In the genomic region with DNA sequence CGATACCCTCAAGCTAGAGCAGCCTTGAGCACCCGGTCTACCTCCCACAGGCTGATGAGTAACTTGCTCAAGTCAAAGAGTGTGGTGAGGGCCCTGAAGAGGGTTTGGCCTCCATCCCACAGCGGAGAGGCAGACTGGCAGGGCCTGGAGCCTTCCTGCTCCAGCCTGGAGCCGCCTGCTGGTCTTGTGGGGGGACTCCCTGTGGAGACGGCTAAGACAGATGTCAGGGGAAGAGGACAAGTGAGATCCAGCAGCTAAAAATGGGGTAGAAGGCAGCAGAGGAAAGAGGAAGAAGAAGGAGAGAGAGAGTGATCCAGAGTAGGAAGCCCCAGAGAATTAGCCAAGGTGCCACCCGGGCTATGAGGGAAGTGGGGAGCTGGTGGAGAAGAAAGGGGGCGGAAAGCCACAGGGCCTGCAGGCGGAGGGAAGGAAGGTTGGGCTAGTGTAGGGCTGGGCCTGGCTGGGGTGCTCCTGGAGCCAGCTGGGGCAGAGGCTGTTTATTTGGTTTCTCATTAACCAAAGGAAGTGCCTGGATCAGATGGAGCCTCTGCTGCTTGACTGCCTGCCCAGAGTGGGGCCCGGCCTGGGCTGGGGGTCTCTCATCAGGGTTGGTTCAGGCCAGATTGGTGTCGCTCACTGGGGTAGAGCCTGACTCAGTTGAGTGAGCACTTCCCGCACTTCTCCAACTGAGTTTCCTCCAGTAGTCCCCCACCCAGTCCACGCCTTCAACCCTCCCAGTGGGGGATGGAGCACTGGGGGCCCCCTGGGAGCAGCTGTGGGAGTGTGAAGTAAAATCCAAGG, we compare ENCODE assay signal across 10 cellular contexts. TPM values are rescaled to one million over a fixed set of nuclear protein-coding genes. Genes with fewer than 3 reads are reported as not detected.
A peak's percentile ranks its signal among the peaks of the same experiment; 100 is the strongest.
DNase-seq lines count a peak whose midpoint lies in the region; ATAC-seq and TF ChIP-seq lines count a peak whose summit lies in the region.
"Had no signal": no experiment of that assay in that cellular context is flagged by ENCODE, and none has a peak within 500 bp of the region (broad histone marks: within the 10 kb centered on the region; RNA-seq: fewer than 3 reads in every experiment).

No MANE protein-coding gene starts in this region.

- peak overlapping the region; percentile 46 for H3K27ac ChIP-seq in subcutaneous abdominal adipose tissue (ENCODE audit: low read depth, low read length)
- H3K27ac ChIP-seq: VCaP had no signal

- H3K4me1 ChIP-seq in subcutaneous abdominal adipose tissue (ENCODE audit: control insufficient read depth in 5 of 5, insufficient read depth in 5 of 5, low read length in 5 of 5): peaks cover 2 to 61% (median 49%) of the 10 kb centered on the region in 5 donors

- DNase-seq in NCI-H2029 (lab: John Stamatoyannopoulos, UW) (peak; percentile 20), NCI-H2029 treated with DMSO at 0.1 percent for 48 hours (lab: John Stamatoyannopoulos, UW) (no peak), astrocyte of the hippocampus (ENCODE audit: low read depth, low spot score) (peak; percentile 75), kidney epithelial cell (ENCODE audit: low read depth) (no peak), NCI-H146 (lab: John Stamatoyannopoulos, UW) (no peak), dedifferentiated amniotic fluid mesenchymal stem cell (ENCODE audit: extremely low spot score) (no peak)
- DNase-seq: dorsolateral prefrontal cortex had no signal

- no peak overlapping the region for H3K4me3 ChIP-seq in kidney epithelial cell (ENCODE audit: low read depth, low read length)
- H3K4me3 ChIP-seq in subcutaneous abdominal adipose tissue (ENCODE audit: low read depth in 1 of 5, low read length in 5 of 5): no peak overlapping the region
- H3K4me3 ChIP-seq: dorsolateral prefrontal cortex had no signal

- H3K27me3 ChIP-seq in kidney epithelial cell (ENCODE audit: control insufficient read depth, insufficient read depth, low read length): no peaks in the 10 kb centered on the region
- peaks cover 3 to 16% (median 14%) of the 10 kb centered on the region in 5 donors for H3K27me3 ChIP-seq in subcutaneous abdominal adipose tissue (ENCODE audit: control insufficient read depth in 5 of 5, insufficient read depth in 4 of 5, low read length in 5 of 5)

- H3K36me3 ChIP-seq in kidney epithelial cell (ENCODE audit: control insufficient read depth, insufficient read depth, low read length) (peaks cover 1% of the 10 kb centered on the region), subcutaneous abdominal adipose tissue (ENCODE audit: control insufficient read depth in 5 of 5, insufficient read depth in 5 of 5, low read length in 5 of 5) (peaks cover 0 to 42% (median 34%) of the 10 kb centered on the region in 5 donors)

- H3K9me3 ChIP-seq in subcutaneous abdominal adipose tissue (ENCODE audit: control insufficient read depth in 5 of 5, low read length in 5 of 5): no peaks in the 10 kb centered on the region

- ATAC-seq in GM19452 (IDR thresholded peaks at IDR 0.05; ENCODE audit: unreplicated experiment): no peak

- peak; percentile 5 for TF ChIP-seq CTCF in kidney epithelial cell (IDR thresholded peaks at IDR 0.05; ENCODE audit: insufficient read depth, low read length, poor library complexity, severe bottlenecking)

- H3K9ac ChIP-seq in subcutaneous abdominal adipose tissue (ENCODE audit: low read length in 5 of 5): no peak overlapping the region

RNA-seq across cellular contexts. Expression of a gene that starts 14.2 kb away (rescaled TPM):
- total RNA-seq in kidney epithelial cell: 45.3 and 56.5 TPM in 2 replicates

Comparison
In these comparisons a context has a peak if more than half of its experiments do, and no peak if none do; other contexts are left out.
1. DNase-seq: peak in NCI-H2029 (single experiment) and astrocyte of the hippocampus (single experiment); none in NCI-H2029 treated with DMSO at 0.1 percent for 48 hours (single experiment), kidney epithelial cell (single experiment), NCI-H146 (single experiment) and dedifferentiated amniotic fluid mesenchymal stem cell (single experiment).